In genomic region chr7:88293866-88294265, GRCh38 we compare ENCODE assay signal across 2 cellular contexts.
TF ChIP-seq lines count a peak whose summit lies in the region.

No MANE protein-coding gene starts in this region.

TF ChIP-seq in HepG2, 621 proteins besides CTCF, POLR2A, EP300 and RAD21:
- TF ChIP-seq MAFF (IDR thresholded peaks at IDR 0.05; ENCODE audit: low read depth, low read length): peak; percentile 21; the same call in 1 of the 2 replicates
- no peak for TF ChIP-seq ATAD3A (CRISPR knock-in tag; IDR thresholded peaks at IDR 0.05)
- peak; percentile 11 to 60; a peak in 2 of 4 replicates for TF ChIP-seq MAFK (conservative IDR thresholded peaks at IDR 0.05 in 1 of 2, IDR thresholded peaks at IDR 0.05 in 1 of 2; ENCODE audit: low read length in 2 of 2)

TF ChIP-seq in K562, 482 proteins besides CTCF, POLR2A, EP300 and RAD21:
- peak; percentile 38; the same call in 1 of the 2 replicates for TF ChIP-seq C11orf30 (IDR thresholded peaks at IDR 0.05; ENCODE audit: low read depth)
- TF ChIP-seq ATF3 (IDR thresholded peaks at IDR 0.05): no peak
- no peak for TF ChIP-seq ATF3 (CRISPR knock-in tag; conservative IDR thresholded peaks at IDR 0.05)
- TF ChIP-seq ZNF316 (IDR thresholded peaks at IDR 0.05): peak; percentile 68
